Comparison of ENCODE assay signal across 13 cellular contexts in the genomic region with DNA sequence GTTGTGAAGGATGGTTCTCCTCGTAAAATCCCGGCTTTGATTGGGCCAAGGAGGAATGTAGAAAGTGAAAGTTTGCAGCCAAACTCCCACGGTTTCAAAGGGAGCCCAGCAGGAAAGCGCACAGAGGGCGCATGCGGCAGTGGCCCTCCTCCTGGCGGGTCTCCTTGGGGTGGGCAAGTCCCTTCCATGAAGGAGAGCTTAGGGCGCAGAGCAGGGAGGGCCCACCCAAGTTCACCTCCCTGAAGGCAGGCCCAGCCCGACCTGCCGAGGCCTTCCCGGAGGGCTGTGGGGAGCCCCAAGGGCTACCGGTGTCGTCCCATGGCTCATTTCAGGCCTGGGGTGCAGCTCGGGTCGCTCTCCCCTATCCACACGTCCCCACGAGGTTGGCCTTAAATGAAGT. TPM values are rescaled to one million over a fixed set of nuclear protein-coding genes. Genes with fewer than 3 reads are reported as not detected.
DNase-seq lines count a peak whose midpoint lies in the region; ATAC-seq and TF ChIP-seq lines count a peak whose summit lies in the region.
"Had no signal": no experiment of that assay in that cellular context is flagged by ENCODE, and none has a peak within 500 bp of the region (broad histone marks: within the 10 kb centered on the region; RNA-seq: fewer than 3 reads in every experiment).

No MANE protein-coding gene starts in this region.

- H2AFZ ChIP-seq in smooth muscle cell (ENCODE audit: low read depth), result peak overlapping the region; percentile 30

- H3K4me3 Mint-ChIP-seq in brain, result peak overlapping the region; percentile 83 to 85 (median 85)
- peak overlapping the region; percentile 44 to 90 (median 85) for H3K4me3 Mint-ChIP-seq in immature natural killer cell
- H3K4me3 Mint-ChIP-seq: activated T-helper 1 cell treated with anti-CD3 and anti-CD28 coated beads, Interleukin-12 subunit alpha, Interleukin-12 subunit beta, Interleukin-2, Interleukin-4 antibody, amounts not matched to agents 30 ng/mL and 10 ng/mL and 1 ng/mL, durations not matched to agents 14 hours and 24 hours and 36 hours had no signal

- H3K27me3 ChIP-seq in smooth muscle cell (ENCODE audit: low read depth), result peaks cover 5% of the 10 kb centered on the region

- H3K9me3 Mint-ChIP-seq in brain (peaks cover 0 to 32% (median 7%) of the 10 kb centered on the region in 5 experiments), immature natural killer cell (peaks cover 0 to 2% (median 0%) of the 10 kb centered on the region in 6 donors)
- H3K9me3 Mint-ChIP-seq: activated T-helper 1 cell treated with anti-CD3 and anti-CD28 coated beads, Interleukin-12 subunit alpha, Interleukin-12 subunit beta, Interleukin-2, Interleukin-4 antibody, amounts not matched to agents 30 ng/mL and 10 ng/mL and 1 ng/mL, durations not matched to agents 14 hours and 24 hours and 36 hours had no signal

- H3K36me3 ChIP-seq in ES-I3 (ENCODE audit: insufficient read depth, low read length) (no peaks in the 10 kb centered on the region), smooth muscle cell (ENCODE audit: low read depth) (no peaks in the 10 kb centered on the region)
- H3K36me3 ChIP-seq: neutrophil had no signal

- peak overlapping the region; percentile 41 for H3K4me3 ChIP-seq in smooth muscle cell

- H3K79me2 ChIP-seq in smooth muscle cell (ENCODE audit: low read depth), result no peaks in the 10 kb centered on the region

- H3F3A ChIP-seq in smooth muscle cell (ENCODE audit: low read depth), result no peaks in the 10 kb centered on the region

- WGBS in smooth muscle cell (ENCODE audit: low lambda C conversion rate), result 40% methylated on average over 17 of the region's 17 CpGs

- peak overlapping the region; percentile 84 for H3K4me2 ChIP-seq in smooth muscle cell

- peak overlapping the region; percentile 72 for H3K9ac ChIP-seq in ES-I3 (ENCODE audit: low read depth, low read length)
- no peak overlapping the region for H3K9ac ChIP-seq in smooth muscle cell (ENCODE audit: low read depth)

- H3K9me3 ChIP-seq in ES-I3 (ENCODE audit: control insufficient read depth, insufficient read depth, low read length), result no peaks in the 10 kb centered on the region
- no peaks in the 10 kb centered on the region for H3K9me3 ChIP-seq in smooth muscle cell (replicated peaks; ENCODE audit: low read depth)
- H3K9me3 ChIP-seq: neutrophil had no signal

- ATAC-seq in GM18868 (IDR thresholded peaks at IDR 0.05; ENCODE audit: unreplicated experiment) (no peak), HG03457 (IDR thresholded peaks at IDR 0.05; ENCODE audit: unreplicated experiment) (no peak), HG03521 (IDR thresholded peaks at IDR 0.05; ENCODE audit: unreplicated experiment) (no peak)

- H3K27ac ChIP-seq in smooth muscle cell (ENCODE audit: low read depth), result no peak overlapping the region
- H3K27ac ChIP-seq: neutrophil had no signal

- DNase-seq in immature natural killer cell (no peak), smooth muscle cell (lab: John Stamatoyannopoulos, UW; ENCODE audit: unreplicated experiment) (no peak), NCI-H128 (lab: John Stamatoyannopoulos, UW; ENCODE audit: unreplicated experiment) (no peak)
- DNase-seq: activated CD4-positive, alpha-beta T cell treated with anti-CD3 and anti-CD28 coated beads for 4 hours; AML-193; T-helper 1 cell had no signal

- H3K27ac Mint-ChIP-seq in brain (peak overlapping the region in 3 of 5 experiments; percentile 56 to 76 (median 75)), immature natural killer cell (peak overlapping the region; percentile 58 to 78 (median 70))
- H3K27ac Mint-ChIP-seq: activated T-helper 1 cell treated with anti-CD3 and anti-CD28 coated beads, Interleukin-12 subunit alpha, Interleukin-12 subunit beta, Interleukin-2, Interleukin-4 antibody, amounts not matched to agents 30 ng/mL and 10 ng/mL and 1 ng/mL, durations not matched to agents 14 hours and 24 hours and 36 hours had no signal

- H3K27me3 Mint-ChIP-seq in brain (peaks cover 4% of the 10 kb centered on the region), immature natural killer cell (ENCODE audit: low read depth in 3 of 3) (peaks cover 1 to 17% (median 6%) of the 10 kb centered on the region in 3 donors)

- H4K20me1 ChIP-seq in smooth muscle cell (ENCODE audit: low read depth), result no peaks in the 10 kb centered on the region

- peaks cover 32% of the 10 kb centered on the region for H3K4me1 Mint-ChIP-seq in brain
- H3K4me1 Mint-ChIP-seq in immature natural killer cell, result peaks cover 46 to 52% of the 10 kb centered on the region in 2 donors

- H3K4me1 ChIP-seq in ES-I3 (ENCODE audit: insufficient read depth, low read length) (peaks cover 28% of the 10 kb centered on the region), smooth muscle cell (ENCODE audit: low read depth) (peaks cover 6% of the 10 kb centered on the region)

- no peak for TF ChIP-seq CTCF in brain (conservative IDR thresholded peaks at IDR 0.05)
- TF ChIP-seq CTCF in smooth muscle cell (IDR thresholded peaks at IDR 0.05; ENCODE audit: borderline replicate concordance, insufficient read depth, poor library complexity, severe bottlenecking), result no peak

- H3K36me3 Mint-ChIP-seq in brain (peaks cover 7% of the 10 kb centered on the region), immature natural killer cell (peaks cover 0 to 7% (median 4%) of the 10 kb centered on the region in 3 donors)

RNA-seq across cellular contexts. Expression of a gene that starts 2.0 kb away (rescaled TPM):
- 128 TPM for polyA plus RNA-seq in brain (ENCODE audit: insufficient read depth, low read depth, low replicate concordance)
- 10 to 100 TPM in 1 of 3 donors, 1 to 10 TPM in 1, under 1 TPM in 1; 0.93 to 11.4 (median 6.1) TPM for polyA plus RNA-seq in immature natural killer cell
- 2.3 and 3.1 TPM in 2 replicates for total RNA-seq in smooth muscle cell
- polyA plus RNA-seq in smooth muscle cell, result 2.3 and 2.9 TPM in 2 replicates

RNA-seq across cellular contexts. Expression of a gene that starts 33.8 kb away (rescaled TPM):
- polyA plus RNA-seq in brain (ENCODE audit: insufficient read depth, low read depth, low replicate concordance) (365 TPM), immature natural killer cell (100 to 1,000 TPM; 535 to 803 (median 726) TPM), smooth muscle cell (663 and 677 TPM in 2 replicates)
- 397 and 443 TPM in 2 replicates for total RNA-seq in smooth muscle cell

RNA-seq across cellular contexts. Expression of a gene that starts 34.1 kb away (rescaled TPM):
- polyA plus RNA-seq in brain (ENCODE audit: insufficient read depth, low read depth, low replicate concordance) (102 TPM), immature natural killer cell (100 to 1,000 TPM in 2 of 3 donors, 10 to 100 TPM in 1; 95.6 to 131 (median 118) TPM), smooth muscle cell (88.9 and 89.7 TPM in 2 replicates)
- total RNA-seq in smooth muscle cell, result 63.3 and 86.0 TPM in 2 replicates

RNA-seq across cellular contexts. Expression of a gene that starts 47.5 kb away (rescaled TPM):
- polyA plus RNA-seq in brain (ENCODE audit: insufficient read depth, low read depth, low replicate concordance) (15.6 TPM), immature natural killer cell (not detected), smooth muscle cell (0.05 and 1.5 TPM in 2 replicates)
- not detected in 2 replicates for total RNA-seq in smooth muscle cell
- total RNA-seq: activated T-helper 1 cell treated with anti-CD3 and anti-CD28 coated beads, Interleukin-12 subunit alpha, Interleukin-12 subunit beta, Interleukin-2, Interleukin-4 antibody, amounts not matched to agents 30 ng/mL and 10 ng/mL and 1 ng/mL, durations not matched to agents 14 hours and 24 hours and 36 hours had no signal

RNA-seq across cellular contexts. Expression of a gene that starts 57.7 kb away (rescaled TPM):
- polyA plus RNA-seq in brain (ENCODE audit: insufficient read depth, low read depth, low replicate concordance), result 91.5 TPM
- not detected for polyA plus RNA-seq in immature natural killer cell
- total RNA-seq in smooth muscle cell, result 27.2 and 38.6 TPM in 2 replicates
- 61.1 and 68.7 TPM in 2 replicates for polyA plus RNA-seq in smooth muscle cell

Comparison
In these comparisons a context has a peak if more than half of its experiments do, and no peak if none do; other contexts are left out.
1. RNA of a gene that starts 2.0 kb away (polyA plus RNA-seq): 128 TPM in brain (single experiment); 0.93 to 11.4 TPM in immature natural killer cell and 2.3 to 2.9 TPM in smooth muscle cell; every median in the first group is over 10 times any median in the second.